In the genomic region with DNA sequence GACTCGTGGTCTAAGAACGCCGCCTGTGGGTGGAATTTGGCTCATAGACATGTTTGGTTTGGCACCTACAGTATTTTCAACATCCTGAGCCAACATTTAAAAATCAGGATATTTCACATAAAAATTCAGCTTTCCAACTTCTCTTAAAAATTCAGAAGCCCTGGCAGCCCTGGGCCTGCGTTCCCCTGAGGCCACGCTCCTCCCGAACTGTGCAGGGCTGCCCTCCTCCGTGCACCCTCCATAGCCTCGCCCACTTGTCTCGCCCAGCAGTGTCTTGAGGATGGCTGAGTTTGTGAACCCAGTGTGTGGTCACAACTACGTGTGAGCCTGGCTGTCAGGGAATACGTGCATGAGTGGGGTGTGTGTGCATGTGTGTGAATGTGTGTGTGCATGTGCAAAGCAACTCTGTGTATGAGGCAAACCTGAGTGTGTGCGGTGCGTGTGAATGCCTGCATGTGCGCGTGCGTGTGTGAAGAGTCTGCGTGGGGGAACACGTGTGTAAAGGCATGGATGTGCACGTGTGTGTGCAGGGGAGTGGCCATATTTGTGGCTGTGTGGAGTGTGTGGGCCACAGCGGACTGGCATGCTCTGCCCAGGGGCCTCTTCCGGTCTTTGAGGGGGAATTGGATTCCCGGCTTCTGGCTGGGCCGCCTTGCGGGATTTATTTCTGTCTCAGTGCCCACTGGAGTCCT, we compare ENCODE assay signal across 2 cellular contexts.
TF ChIP-seq lines count a peak whose summit lies in the region.

No MANE protein-coding gene starts in this region.

TF ChIP-seq in Ishikawa, 13 proteins besides CTCF, POLR2A, EP300 and RAD21 (continued from another document):
- TF ChIP-seq, protein P1, sequence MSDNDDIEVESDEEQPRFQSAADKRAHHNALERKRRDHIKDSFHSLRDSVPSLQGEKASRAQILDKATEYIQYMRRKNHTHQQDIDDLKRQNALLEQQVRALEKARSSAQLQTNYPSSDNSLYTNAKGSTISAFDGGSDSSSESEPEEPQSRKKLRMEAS (IDR thresholded peaks at IDR 0.05) = no peak

TF ChIP-seq in liver, 16 proteins besides CTCF, POLR2A, EP300 and RAD21 (continued from another document):
- TF ChIP-seq, protein P2, sequence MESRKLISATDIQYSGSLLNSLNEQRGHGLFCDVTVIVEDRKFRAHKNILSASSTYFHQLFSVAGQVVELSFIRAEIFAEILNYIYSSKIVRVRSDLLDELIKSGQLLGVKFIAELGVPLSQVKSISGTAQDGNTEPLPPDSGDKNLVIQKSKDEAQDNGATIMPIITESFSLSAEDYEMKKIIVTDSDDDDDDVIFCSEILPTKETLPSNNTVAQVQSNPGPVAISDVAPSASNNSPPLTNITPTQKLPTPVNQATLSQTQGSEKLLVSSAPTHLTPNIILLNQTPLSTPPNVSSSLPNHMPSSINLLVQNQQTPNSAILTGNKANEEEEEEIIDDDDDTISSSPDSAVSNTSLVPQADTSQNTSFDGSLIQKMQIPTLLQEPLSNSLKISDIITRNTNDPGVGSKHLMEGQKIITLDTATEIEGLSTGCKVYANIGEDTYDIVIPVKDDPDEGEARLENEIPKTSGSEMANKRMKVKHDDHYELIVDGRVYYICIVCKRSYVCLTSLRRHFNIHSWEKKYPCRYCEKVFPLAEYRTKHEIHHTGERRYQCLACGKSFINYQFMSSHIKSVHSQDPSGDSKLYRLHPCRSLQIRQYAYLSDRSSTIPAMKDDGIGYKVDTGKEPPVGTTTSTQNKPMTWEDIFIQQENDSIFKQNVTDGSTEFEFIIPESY (IDR thresholded peaks at IDR 0.05) = no peak
- TF ChIP-seq RXRA (IDR thresholded peaks at IDR 0.05) = peak in 1 of 2 donors; percentile 2
- no peak for TF ChIP-seq FOXA2 (IDR thresholded peaks at IDR 0.05)
- no peak for TF ChIP-seq HNF4G (IDR thresholded peaks at IDR 0.05)
TF ChIP-seq in liver: peak in this region for 2.
